Comparison of ENCODE assay signal across 1 cellular context in the genomic region with DNA sequence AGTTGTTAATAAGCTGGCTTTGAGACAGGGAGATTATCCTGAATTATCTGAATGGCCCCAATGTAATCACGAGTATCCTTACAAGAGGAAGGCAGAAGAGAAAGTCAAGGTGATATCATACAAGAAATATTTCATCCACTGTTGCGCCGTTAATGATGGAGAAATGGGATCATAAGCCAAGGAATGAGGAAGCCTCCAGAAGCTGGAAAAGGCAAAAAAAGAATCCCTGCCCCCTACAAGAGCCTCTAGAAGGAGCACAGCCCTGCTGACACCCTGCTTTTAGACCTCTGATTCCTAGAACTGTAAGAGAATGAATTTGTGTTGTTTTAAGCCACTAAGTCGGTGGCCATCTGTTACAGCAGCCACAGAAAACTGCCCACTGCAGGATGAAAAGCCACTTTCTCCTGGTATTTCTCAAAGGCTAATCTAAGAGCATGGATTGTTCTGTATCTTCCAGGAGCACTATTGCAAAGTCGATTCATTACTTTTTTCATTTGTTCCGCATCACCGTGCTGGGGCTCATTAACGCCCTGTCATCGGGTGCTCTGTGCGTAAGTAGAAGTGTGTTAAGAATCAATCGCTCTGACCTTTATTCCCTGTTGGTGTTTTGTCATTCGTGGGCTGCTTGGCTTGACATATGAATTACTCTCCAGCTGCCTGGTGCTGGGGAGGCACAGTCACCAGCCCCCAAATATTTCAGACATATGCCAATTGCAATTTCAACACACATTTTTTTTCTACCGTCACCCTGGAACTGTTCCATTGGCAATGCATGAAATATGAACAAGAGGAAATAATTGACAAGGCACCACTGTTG.
TF ChIP-seq lines count a peak whose summit lies in the region.

No MANE protein-coding gene starts in this region.

TF ChIP-seq in IMR-90, 13 proteins besides CTCF, POLR2A, EP300 and RAD21:
- TF ChIP-seq USF2 (IDR thresholded peaks at IDR 0.05; ENCODE audit: low read depth, low read length) (no peak), MAZ (IDR thresholded peaks at IDR 0.05; ENCODE audit: borderline replicate concordance, low read depth, low read length) (no peak), CHD1 (IDR thresholded peaks at IDR 0.05; ENCODE audit: low read depth, low read length) (no peak), FOS (IDR thresholded peaks at IDR 0.05; ENCODE audit: low read depth, low read length) (no peak), SMC3 (IDR thresholded peaks at IDR 0.05; ENCODE audit: low read depth, low read length) (no peak), MAFK (IDR thresholded peaks at IDR 0.05; ENCODE audit: low read depth, low read length) (no peak), ELK1 (IDR thresholded peaks at IDR 0.05; ENCODE audit: borderline replicate concordance, low read depth, low read length) (no peak)
